ENCODE assay signal across 11 cellular contexts in genomic region chr10:44010873-44011602, GRCh38.
DNase-seq lines count a peak whose midpoint lies in the region; ATAC-seq and TF ChIP-seq lines count a peak whose summit lies in the region.
"Had no signal": no experiment of that assay in that cellular context is flagged by ENCODE, and none has a peak within 500 bp of the region (broad histone marks: within the 10 kb centered on the region; RNA-seq: fewer than 3 reads in every experiment).

No MANE protein-coding gene starts in this region.

- H2BK15ac ChIP-seq in neuronal stem cell (ENCODE audit: low read length), result no peak overlapping the region

- intact Hi-C loops in Right ventricle myocardium inferior (cut with DNase I), result no loop called here
- intact Hi-C loops in activated B cell treated with CpG ODN at 0.5 μM for 24 hours (cut with micrococcal nuclease), result no loop called here

- no peak overlapping the region for H4K91ac ChIP-seq in neuronal stem cell (ENCODE audit: low read depth, low read length, poor library complexity)

- DNase-seq in Right ventricle myocardium inferior (ENCODE audit: missing footprints) (peak; percentile 57), right atrium auricular region (ENCODE audit: low spot score) (no peak), activated B cell treated with CpG ODN at 0.5 μM for 24 hours (no peak), thoracic aorta (ENCODE audit: low spot score) (no peak), neuronal stem cell (ENCODE audit: low spot score) (no peak), NCI-H526 (lab: John Stamatoyannopoulos, UW) (no peak), anterior cingulate cortex (lab: John Stamatoyannopoulos, UW) (no peak)

- H3K27me3 ChIP-seq in right atrium auricular region (no peaks in the 10 kb centered on the region), thoracic aorta (replicated peaks; ENCODE audit: insufficient read depth) (no peaks in the 10 kb centered on the region), neuronal stem cell (ENCODE audit: control insufficient read depth in 3 of 3, insufficient read depth in 3 of 3, low read depth in 1 of 3, low read length in 3 of 3) (no peaks in the 10 kb centered on the region)
- H3K27me3 ChIP-seq: cardiac muscle cell, vagina had no signal

- no peak overlapping the region for H2AFZ ChIP-seq in neuronal stem cell (ENCODE audit: low read length)

- no CpG with 5 or more reads among the region's 2 CpGs for WGBS in neuronal stem cell (ENCODE audit: extremely low coverage in 2 of 2, insufficient read length in 2 of 2, insufficient replicate concordance in 1 of 2), 2 donors

- no peaks in the 10 kb centered on the region for H3K36me3 Mint-ChIP-seq in activated B cell treated with CpG ODN at 0.5 μM for 24 hours (ENCODE audit: low read depth)
- H3K36me3 Mint-ChIP-seq: CD4-positive, CD25-positive, alpha-beta regulatory T cell had no signal

- H3K27ac ChIP-seq in right atrium auricular region, result no peak overlapping the region
- peak overlapping the region; percentile 14 to 48 for H3K27ac ChIP-seq in thoracic aorta
- H3K27ac ChIP-seq in neuronal stem cell (replicated peaks; ENCODE audit: low read length), result no peak overlapping the region
- H3K27ac ChIP-seq: cardiac muscle cell, vagina had no signal

- POLR2A ChIA-PET in activated B cell treated with CpG ODN at 0.5 μM for 24 hours (lab: Charles Lee), result no interaction called here

- no peak overlapping the region for H2BK12ac ChIP-seq in neuronal stem cell (ENCODE audit: low read length)

- peaks cover 2% of the 10 kb centered on the region for H3K27me3 Mint-ChIP-seq in activated B cell treated with CpG ODN at 0.5 μM for 24 hours
- H3K27me3 Mint-ChIP-seq: CD4-positive, CD25-positive, alpha-beta regulatory T cell had no signal

- H3K36me3 ChIP-seq in right atrium auricular region (no peaks in the 10 kb centered on the region), thoracic aorta (no peaks in the 10 kb centered on the region), neuronal stem cell (replicated peaks in 1 of 2; ENCODE audit: control insufficient read depth in 2 of 2, insufficient read depth in 2 of 2, low read length in 2 of 2) (no peaks in the 10 kb centered on the region)
- H3K36me3 ChIP-seq: cardiac muscle cell, vagina had no signal

- no peak overlapping the region for H2BK120ac ChIP-seq in neuronal stem cell (ENCODE audit: low read depth, low read length)

- H4K8ac ChIP-seq in neuronal stem cell (ENCODE audit: low read depth, low read length), result no peak overlapping the region

- no peak overlapping the region for H3K4me2 ChIP-seq in neuronal stem cell (ENCODE audit: insufficient read depth, low read length, poor library complexity, severe bottlenecking)

- H3K4me3 Mint-ChIP-seq in activated B cell treated with CpG ODN at 0.5 μM for 24 hours, result no peak overlapping the region
- H3K4me3 Mint-ChIP-seq: CD4-positive, CD25-positive, alpha-beta regulatory T cell had no signal

- H3K4me1 ChIP-seq in right atrium auricular region (peaks cover 0 to 17% of the 10 kb centered on the region in 2 donors), thoracic aorta (ENCODE audit: control insufficient read depth in 1 of 2, low read depth in 2 of 2) (peaks cover 13 to 51% of the 10 kb centered on the region in 2 donors), neuronal stem cell (ENCODE audit: control insufficient read depth in 2 of 2, insufficient read depth in 1 of 2, low read depth in 1 of 2, low read length in 2 of 2) (no peaks in the 10 kb centered on the region)

- no peak overlapping the region for H3K9ac ChIP-seq in neuronal stem cell (ENCODE audit: low read depth, low read length, poor library complexity)

- H3K4me3 ChIP-seq in right atrium auricular region, result no peak overlapping the region
- H3K4me3 ChIP-seq in thoracic aorta, result no peak overlapping the region
- H3K4me3 ChIP-seq in neuronal stem cell (ENCODE audit: low read length in 2 of 2), result no peak overlapping the region
- H3K4me3 ChIP-seq: cardiac muscle cell, vagina had no signal

- TF ChIP-seq CTCF in right atrium auricular region (IDR thresholded peaks at IDR 0.05), result no peak
- no peak for TF ChIP-seq CTCF in activated B cell treated with CpG ODN at 0.5 μM for 24 hours (IDR thresholded peaks at IDR 0.05)
- no peak for TF ChIP-seq CTCF in thoracic aorta (IDR thresholded peaks at IDR 0.05)

- no peak overlapping the region for H3K4ac ChIP-seq in neuronal stem cell (ENCODE audit: low read length)

- H3K4me1 Mint-ChIP-seq in activated B cell treated with CpG ODN at 0.5 μM for 24 hours, result no peaks in the 10 kb centered on the region
- H3K4me1 Mint-ChIP-seq: CD4-positive, CD25-positive, alpha-beta regulatory T cell had no signal

- H3K9me3 ChIP-seq in right atrium auricular region (no peaks in the 10 kb centered on the region), thoracic aorta (no peaks in the 10 kb centered on the region), neuronal stem cell (replicated peaks in 1 of 2; ENCODE audit: control insufficient read depth in 2 of 2, insufficient read depth in 1 of 2, low read depth in 1 of 2, low read length in 2 of 2) (no peaks in the 10 kb centered on the region)
- H3K9me3 ChIP-seq: vagina had no signal

- no peaks in the 10 kb centered on the region for H3K79me1 ChIP-seq in neuronal stem cell (ENCODE audit: low read depth, low read length)

- no peak overlapping the region for H3K27ac Mint-ChIP-seq in activated B cell treated with CpG ODN at 0.5 μM for 24 hours
- H3K27ac Mint-ChIP-seq: CD4-positive, CD25-positive, alpha-beta regulatory T cell had no signal

- no peaks in the 10 kb centered on the region for H3K9me3 Mint-ChIP-seq in activated B cell treated with CpG ODN at 0.5 μM for 24 hours

- peak; percentile 79 for ATAC-seq in Right ventricle myocardium inferior
- peak; percentile 94 for ATAC-seq in HG02885 (IDR thresholded peaks at IDR 0.05; ENCODE audit: poor library complexity, unreplicated experiment)
- ATAC-seq in activated B cell treated with CpG ODN at 0.5 μM for 24 hours (ENCODE audit: low read depth), result peak; percentile 37
- no peak for ATAC-seq in thoracic aorta (ENCODE audit: insufficient number of reproducible peaks, low FRiP score, low read depth)

- no peak overlapping the region for H3K23ac ChIP-seq in neuronal stem cell (ENCODE audit: low read depth, low read length, poor library complexity)

- no peak overlapping the region for H2AK5ac ChIP-seq in neuronal stem cell (ENCODE audit: low read depth, low read length)

- CTCF ChIA-PET in activated B cell treated with CpG ODN at 0.5 μM for 24 hours (lab: Charles Lee), result no interaction called here

- H2BK5ac ChIP-seq in neuronal stem cell (ENCODE audit: low read length), result no peak overlapping the region

- no peak overlapping the region for H3K18ac ChIP-seq in neuronal stem cell (ENCODE audit: low read length)

- H3K14ac ChIP-seq in neuronal stem cell (ENCODE audit: low read length), result no peak overlapping the region

Comparison
In these comparisons a context has a peak if more than half of its experiments do, and no peak if none do; other contexts are left out.
1. H3K27ac ChIP-seq: peak in thoracic aorta (2 of 2); none in right atrium auricular region (0 of 2) and neuronal stem cell (single experiment).